9 cellular contexts compared by ENCODE assay signal in the genomic region with DNA sequence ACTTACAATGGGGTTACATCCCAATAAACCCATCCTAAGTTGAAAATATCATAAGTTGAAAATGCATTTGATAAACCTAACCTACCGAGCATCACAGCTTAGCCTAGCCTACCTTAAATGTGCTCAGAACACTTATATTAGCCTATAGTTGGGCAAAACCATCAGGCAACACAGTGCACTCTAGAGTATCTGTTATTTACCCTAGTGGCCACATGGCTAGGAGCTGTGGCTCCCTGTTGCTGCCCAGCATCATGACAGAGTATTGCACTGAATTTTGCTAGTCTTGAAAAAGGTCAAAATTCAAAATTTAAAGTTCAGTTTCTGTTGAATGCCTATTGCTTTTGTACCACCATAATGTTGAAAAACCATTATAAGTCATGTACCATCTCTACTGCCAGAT.
"Had no signal": no experiment of that assay in that cellular context is flagged by ENCODE, and none has a peak within 500 bp of the region (broad histone marks: within the 10 kb centered on the region; RNA-seq: fewer than 3 reads in every experiment).

No MANE protein-coding gene starts in this region.

- H3K36me3 Mint-ChIP-seq: IgD-negative memory B cell had no signal

- H3K27ac ChIP-seq: GM23248, HL-60 had no signal

- H3K4me1 ChIP-seq: HAP-1 had no signal

- H3K9me3 Mint-ChIP-seq: HFFc6, IgD-negative memory B cell had no signal

- H3K9me3 ChIP-seq: HAP-1 had no signal

- DNase-seq: GM23248, HFFc6 had no signal

- ATAC-seq: HCT116, HepG2 had no signal

- H3K4me3 Mint-ChIP-seq: HFFc6, IgD-negative memory B cell had no signal

- H3K9ac ChIP-seq: GM23248 had no signal

- H3K4me3 ChIP-seq: GM23248, HAP-1 had no signal

- FAIRE-seq: H1, H54, HepG2 had no signal

- H3K4me1 Mint-ChIP-seq: IgD-negative memory B cell had no signal

- H3K36me3 ChIP-seq: HAP-1 had no signal

- H2AFZ ChIP-seq: GM23248 had no signal

- H3K27ac Mint-ChIP-seq: HFFc6, IgD-negative memory B cell had no signal
